18 cellular contexts compared by ENCODE assay signal in genomic region chr11:120771551-120772060, GRCh38.
"Had no signal": no experiment of that assay in that cellular context is flagged by ENCODE, and none has a peak within 500 bp of the region (broad histone marks: within the 10 kb centered on the region; RNA-seq: fewer than 3 reads in every experiment).

No MANE protein-coding gene starts in this region.

- H3K36me3 ChIP-seq: colonic mucosa, heart left ventricle, neutrophil, thyroid gland had no signal

- H3K4me1 ChIP-seq: colonic mucosa, heart left ventricle had no signal

- H3K9me3 ChIP-seq: colonic mucosa, neutrophil, thyroid gland had no signal

- H3K27me3 ChIP-seq: colonic mucosa, neutrophil, thyroid gland had no signal

- H3K4me3 ChIP-seq: colonic mucosa, heart left ventricle, thyroid gland had no signal

- H3K27ac ChIP-seq: colonic mucosa, heart left ventricle, neutrophil, thyroid gland had no signal

- H3K27ac Mint-ChIP-seq: type B pancreatic cell had no signal

- H3K4me1 Mint-ChIP-seq: naive thymus-derived CD4-positive, alpha-beta T cell had no signal

- ATAC-seq: heart left ventricle; left colon; naive thymus-derived CD4-positive, alpha-beta T cell had no signal

- FAIRE-seq: frontal cortex, small intestine, urothelium cell line had no signal

- DNase-seq: colonic mucosa; dermis blood vessel endothelial cell; effector CD4-positive, alpha-beta T cell; heart left ventricle; hippocampal formation; left colon; mammary epithelial cell; naive thymus-derived CD4-positive, alpha-beta T cell; posterior cingulate gyrus; small intestine; stimulated activated CD4-positive, alpha-beta T cell treated with anti-CD3 and anti-CD28 coated beads, Interleukin-12 subunit alpha, Interleukin-12 subunit beta, amount 100 ng/mL, for 4 hours; stimulated activated CD4-positive, alpha-beta T cell treated with anti-CD3 and anti-CD28 coated beads, Interleukin-2, amount 100 ng/mL, for 48 hours; stimulated activated naive CD4-positive, alpha-beta T cell treated with Interleukin-2 at 50 U/mL for 16 hours; thyroid gland had no signal

- H3K4me3 Mint-ChIP-seq: naive thymus-derived CD4-positive, alpha-beta T cell; type B pancreatic cell had no signal

- H3K36me3 Mint-ChIP-seq: naive thymus-derived CD4-positive, alpha-beta T cell; type B pancreatic cell had no signal
